In the genomic region with DNA sequence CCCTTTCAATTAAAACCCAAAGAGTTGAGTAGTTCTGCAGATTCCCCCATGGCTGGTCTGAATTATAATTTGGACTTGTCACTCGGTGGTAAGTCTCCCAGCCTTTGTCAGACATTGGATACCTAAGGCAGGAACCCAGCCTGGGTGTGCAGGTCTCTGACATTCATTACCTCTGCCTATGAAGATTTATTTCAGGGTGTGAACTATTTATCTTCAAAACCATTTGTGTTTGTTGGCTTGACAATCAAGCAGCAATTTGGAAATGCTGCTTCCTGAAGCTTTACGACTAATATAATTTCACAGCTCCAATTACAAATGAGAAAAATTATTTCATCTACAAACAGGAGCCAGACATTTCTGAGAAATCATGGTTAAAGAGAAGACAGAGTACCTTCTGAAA, we compare ENCODE assay signal across 27 cellular contexts.
A peak's percentile ranks its signal among the peaks of the same experiment; 100 is the strongest.
DNase-seq lines count a peak whose midpoint lies in the region; ATAC-seq, FAIRE-seq and TF ChIP-seq lines count a peak whose summit lies in the region.
"Had no signal": no experiment of that assay in that cellular context is flagged by ENCODE, and none has a peak within 500 bp of the region (broad histone marks: within the 10 kb centered on the region; RNA-seq: fewer than 3 reads in every experiment).

No MANE protein-coding gene starts in this region.

- H3K9me3 Mint-ChIP-seq in neural progenitor cell = no peaks in the 10 kb centered on the region
- H3K9me3 Mint-ChIP-seq in activated T-cell treated with anti-CD3 and anti-CD28 coated beads, Interleukin-2, amount 50 U/mL, for 24 hours = no peaks in the 10 kb centered on the region
- H3K9me3 Mint-ChIP-seq: CD14-positive monocyte; CD8-positive, alpha-beta memory T cell had no signal

- no peaks in the 10 kb centered on the region for H3K27me3 Mint-ChIP-seq in neural progenitor cell (ENCODE audit: insufficient read depth, low read depth)
- H3K27me3 Mint-ChIP-seq in activated T-cell treated with anti-CD3 and anti-CD28 coated beads, Interleukin-2, amount 50 U/mL, for 24 hours = no peaks in the 10 kb centered on the region
- H3K27me3 Mint-ChIP-seq: CD4-positive, alpha-beta memory T cell; CD4-positive, CD25-positive, alpha-beta regulatory T cell had no signal

- no peak overlapping the region for H2AFZ ChIP-seq in H1 (ENCODE audit: low read length)
- H2AFZ ChIP-seq in neural progenitor cell (replicated peaks) = no peak overlapping the region

- no peak overlapping the region for H3K14ac ChIP-seq in H1 (ENCODE audit: insufficient read length)

- POLR2A ChIA-PET in H1 (lab: Charles Lee; ENCODE audit: partially characterized antibody) = no interaction called here

- no peak for TF ChIP-seq POLR2A in H1 (IDR thresholded peaks at IDR 0.05; ENCODE audit: control extremely low read depth in 1 of 2, low read depth in 2 of 2, low read length in 2 of 2)

- H3K36me3 ChIP-seq in H1 (ENCODE audit: control insufficient read depth in 2 of 4, insufficient read depth in 4 of 4, low read length in 3 of 4) = no peaks in the 10 kb centered on the region
- no peaks in the 10 kb centered on the region for H3K36me3 ChIP-seq in mesendoderm (ENCODE audit: control insufficient read depth, insufficient read depth, low read length)
- H3K36me3 ChIP-seq in neural progenitor cell = no peaks in the 10 kb centered on the region
- H3K36me3 ChIP-seq: BE2C had no signal

- CTCF ChIA-PET in H1 (lab: Charles Lee; ENCODE audit: partially characterized antibody) = interaction anchor here (1.2 to 1.4 kb wide), 3 partner anchors 10 to 231 kb away, joined by 3 to 5 read pairs (median 5); no protein-coding TSS in a partner anchor

- no peak for TF ChIP-seq EP300 in H1 (IDR thresholded peaks at IDR 0.05; ENCODE audit: borderline replicate concordance in 1 of 2, low read depth in 2 of 2, low read length in 2 of 2)

- H4K20me1 ChIP-seq in H1 (replicated peaks in 1 of 2; ENCODE audit: control insufficient read depth in 1 of 2, insufficient read depth in 2 of 2, low read length in 2 of 2) (no peaks in the 10 kb centered on the region), neural progenitor cell (ENCODE audit: low read depth) (no peaks in the 10 kb centered on the region)
- H4K20me1 ChIP-seq: BLaER1 had no signal

- H4K91ac ChIP-seq in H1 (replicated peaks; ENCODE audit: insufficient read length, low read length) = no peak overlapping the region

- peaks cover 4% of the 10 kb centered on the region for H3K4me1 Mint-ChIP-seq in neural progenitor cell
- peaks cover 39% of the 10 kb centered on the region for H3K4me1 Mint-ChIP-seq in activated T-cell treated with anti-CD3 and anti-CD28 coated beads, Interleukin-2, amount 50 U/mL, for 24 hours (ENCODE audit: low read depth)

- TF ChIP-seq CTCF in H1 (IDR thresholded peaks at IDR 0.05; ENCODE audit: control extremely low read depth in 1 of 3, insufficient read depth in 1 of 3, low read depth in 1 of 3, low read length in 3 of 3) (no peak), neural progenitor cell (IDR thresholded peaks at IDR 0.05) (no peak)

- H3K36me3 Mint-ChIP-seq in neural progenitor cell = no peaks in the 10 kb centered on the region
- H3K36me3 Mint-ChIP-seq in activated T-cell treated with anti-CD3 and anti-CD28 coated beads, Interleukin-2, amount 50 U/mL, for 24 hours (ENCODE audit: low read depth) = peaks cover 89% of the 10 kb centered on the region

- H3K9ac ChIP-seq in H1 (replicated peaks in 1 of 4; ENCODE audit: extremely low read depth in 1 of 4, low read depth in 3 of 4, low read length in 3 of 4) = no peak overlapping the region
- H3K9ac ChIP-seq in mesendoderm (ENCODE audit: low read length) = no peak overlapping the region
- no peak overlapping the region for H3K9ac ChIP-seq in neural progenitor cell
- H3K9ac ChIP-seq: BLaER1 had no signal

- DNase-seq in NCI-H69 (lab: John Stamatoyannopoulos, UW) (peak; percentile 30), H1 (ENCODE audit: low read depth in 1 of 2, low spot score in 2 of 2) (no peak), mesendoderm (no peak), neural progenitor cell (ENCODE audit: low spot score) (no peak)
- DNase-seq in activated T-cell treated with anti-CD3 and anti-CD28 coated beads, Interleukin-2, amount 50 U/mL, for 24 hours = no peak
- DNase-seq: 8988T; ACHN; BE2C; C1 segment of cervical spinal cord; CD4-positive, alpha-beta memory T cell; CD4-positive, CD25-positive, alpha-beta regulatory T cell; CD8-positive, alpha-beta memory T cell; COR-L47; DMS 273 treated with DMSO at 0.1 percent for 48 hours; DMS153; DMS53; DMS79; DND-41; EL; GDM1 had no signal

- H3K18ac ChIP-seq in H1 (ENCODE audit: extremely low read depth, low read length) (no peak overlapping the region), mesendoderm (ENCODE audit: low read length) (peak overlapping the region; percentile 47)

- no peak overlapping the region for H3K4ac ChIP-seq in H1 (replicated peaks; ENCODE audit: insufficient read length, low read depth, low read length)
- no peak overlapping the region for H3K4ac ChIP-seq in mesendoderm (ENCODE audit: low read depth, low read length)

- H3K79me1 ChIP-seq in H1 (ENCODE audit: low read depth, low read length) (no peaks in the 10 kb centered on the region), mesendoderm (ENCODE audit: low read length) (no peaks in the 10 kb centered on the region)

- H2BK120ac ChIP-seq in H1 (replicated peaks; ENCODE audit: low read depth, low read length) (no peak overlapping the region), mesendoderm (ENCODE audit: low read depth, low read length) (no peak overlapping the region)

- H2BK5ac ChIP-seq in H1 (ENCODE audit: low read depth, low read length) = no peak overlapping the region
- H2BK5ac ChIP-seq in mesendoderm (ENCODE audit: low read length) = no peak overlapping the region

- H2BK15ac ChIP-seq in H1 (ENCODE audit: low read length) (no peak overlapping the region), mesendoderm (replicated peaks; ENCODE audit: low read depth) (no peak overlapping the region)

- H3K56ac ChIP-seq in H1 (replicated peaks; ENCODE audit: insufficient read length, low read depth, low read length) (no peak overlapping the region), mesendoderm (ENCODE audit: low read length) (no peak overlapping the region)

- TF ChIP-seq RAD21 in H1 (IDR thresholded peaks at IDR 0.05 in 1 of 2, conservative IDR thresholded peaks at IDR 0.05 in 1 of 2; ENCODE audit: low read depth in 2 of 2, low read length in 2 of 2) = no peak

- H3K23ac ChIP-seq in H1 (ENCODE audit: insufficient read length) (no peak overlapping the region), mesendoderm (ENCODE audit: low read length) (no peak overlapping the region)

- H2AK5ac ChIP-seq in H1 (ENCODE audit: low read depth, low read length) (no peak overlapping the region), mesendoderm (ENCODE audit: low read length) (no peak overlapping the region)

- FAIRE-seq in H1 (lab: Jason Lieb, UNC) = no peak
- FAIRE-seq: A204.1, GM12892 had no signal

- no peak overlapping the region for H3K27ac Mint-ChIP-seq in neural progenitor cell
- no peak overlapping the region for H3K27ac Mint-ChIP-seq in activated T-cell treated with anti-CD3 and anti-CD28 coated beads, Interleukin-2, amount 50 U/mL, for 24 hours

- H4K8ac ChIP-seq in H1 (ENCODE audit: extremely low read depth, insufficient read depth, low read length) = no peak overlapping the region
- H4K8ac ChIP-seq in mesendoderm (ENCODE audit: low read depth, low read length) = no peak overlapping the region

- H3K9me3 ChIP-seq in H1 (ENCODE audit: insufficient read depth in 2 of 2, low read depth in 1 of 2, low read length in 1 of 2) = no peaks in the 10 kb centered on the region
- H3K9me3 ChIP-seq in neural progenitor cell (ENCODE audit: low read depth) = no peaks in the 10 kb centered on the region
- H3K9me3 ChIP-seq: BE2C, BLaER1 had no signal

- H4K5ac ChIP-seq in H1 (ENCODE audit: insufficient read length, low read depth, low read length) (no peak overlapping the region), mesendoderm (ENCODE audit: low read length) (no peak overlapping the region)

- H3K4me3 Mint-ChIP-seq in neural progenitor cell = no peak overlapping the region
- H3K4me3 Mint-ChIP-seq in activated T-cell treated with anti-CD3 and anti-CD28 coated beads, Interleukin-2, amount 50 U/mL, for 24 hours = no peak overlapping the region
- H3K4me3 Mint-ChIP-seq: CD14-positive monocyte; CD4-positive, alpha-beta memory T cell; CD4-positive, CD25-positive, alpha-beta regulatory T cell; CD8-positive, alpha-beta memory T cell had no signal

- 90% methylated on average over 2 of the region's 2 CpGs; no CpG with 5 or more reads in 1 of the 2 experiments for WGBS in H1 (ENCODE audit: extremely low coverage in 1 of 2, insufficient coverage in 1 of 2, insufficient read length in 1 of 2, insufficient replicate concordance in 2 of 2, low coverage in 1 of 2, low lambda C conversion rate in 2 of 2, missing lambda C conversion rate in 1 of 2), 2 experiments
- WGBS in mesendoderm (ENCODE audit: extremely low coverage, insufficient coverage, low lambda C conversion rate) = no CpG with 5 or more reads among the region's 2 CpGs

- H3K4me1 ChIP-seq in H1 (replicated peaks in 1 of 4; ENCODE audit: control insufficient read depth in 3 of 4, insufficient read depth in 4 of 4, low read length in 3 of 4) (peaks cover 0 to 3% (median 0%) of the 10 kb centered on the region in 4 experiments; a peak in 2 of 7 replicates), mesendoderm (ENCODE audit: control insufficient read depth, low read depth, low read length) (peaks cover 8% of the 10 kb centered on the region), neural progenitor cell (no peaks in the 10 kb centered on the region)
- H3K4me1 ChIP-seq: BE2C, BLaER1 had no signal

- ATAC-seq in HG02973 (IDR thresholded peaks at IDR 0.05; ENCODE audit: unreplicated experiment) (no peak), SK-N-SH treated with all-trans-retinoic acid at 6 μM for 48 hours (no peak)
- ATAC-seq: GM12878 had no signal

- H3K27ac ChIP-seq in H1 (ENCODE audit: low read depth, low read length) = no peak overlapping the region
- no peak overlapping the region for H3K27ac ChIP-seq in mesendoderm (ENCODE audit: low read depth, low read length)
- no peak overlapping the region for H3K27ac ChIP-seq in neural progenitor cell
- H3K27ac ChIP-seq: BLaER1 had no signal

- no peak overlapping the region for H3K4me3 ChIP-seq in H1 (ENCODE audit: extremely low read depth in 1 of 4, insufficient read depth in 2 of 4, low read depth in 3 of 4, low read length in 4 of 4)
- no peak overlapping the region for H3K4me3 ChIP-seq in mesendoderm (ENCODE audit: low read length)
- H3K4me3 ChIP-seq in neural progenitor cell = no peak overlapping the region
- H3K4me3 ChIP-seq: BLaER1, GM12878 had no signal

- no peaks in the 10 kb centered on the region for H3F3A ChIP-seq in neural progenitor cell (ENCODE audit: low read depth)

- no peaks in the 10 kb centered on the region for H3K27me3 ChIP-seq in H1 (replicated peaks in 1 of 4; ENCODE audit: control insufficient read depth in 3 of 4, extremely low read depth in 1 of 4, insufficient read depth in 3 of 4, low read length in 3 of 4)
- no peaks in the 10 kb centered on the region for H3K27me3 ChIP-seq in mesendoderm (ENCODE audit: insufficient read depth, low read length, poor library complexity)
- no peaks in the 10 kb centered on the region for H3K27me3 ChIP-seq in neural progenitor cell
- H3K27me3 ChIP-seq: BE2C, BLaER1 had no signal

- H3K79me2 ChIP-seq in H1 (ENCODE audit: control insufficient read depth in 1 of 2, insufficient read depth in 2 of 2, low read length in 2 of 2) = no peaks in the 10 kb centered on the region
- no peaks in the 10 kb centered on the region for H3K79me2 ChIP-seq in mesendoderm (ENCODE audit: control insufficient read depth, insufficient read depth, low read length)
- H3K79me2 ChIP-seq in neural progenitor cell (ENCODE audit: low read depth) = no peaks in the 10 kb centered on the region

- H2BK20ac ChIP-seq in H1 (ENCODE audit: low read length) = 0 out of 2 replicates have a peak overlapping the region, but pooled peaks have one; percentile 24

- no peaks in the 10 kb centered on the region for H3K23me2 ChIP-seq in H1 (ENCODE audit: low read depth, low read length)

- H3K4me2 ChIP-seq in H1 (ENCODE audit: insufficient read depth in 1 of 2, low read depth in 2 of 2, low read length in 2 of 2) = no peak overlapping the region
- H3K4me2 ChIP-seq in mesendoderm (ENCODE audit: low read length) = no peak overlapping the region
- no peak overlapping the region for H3K4me2 ChIP-seq in neural progenitor cell
- H3K4me2 ChIP-seq: BLaER1 had no signal

- H2BK12ac ChIP-seq in H1 (ENCODE audit: low read depth, low read length) = no peak overlapping the region
